In the genomic region with DNA sequence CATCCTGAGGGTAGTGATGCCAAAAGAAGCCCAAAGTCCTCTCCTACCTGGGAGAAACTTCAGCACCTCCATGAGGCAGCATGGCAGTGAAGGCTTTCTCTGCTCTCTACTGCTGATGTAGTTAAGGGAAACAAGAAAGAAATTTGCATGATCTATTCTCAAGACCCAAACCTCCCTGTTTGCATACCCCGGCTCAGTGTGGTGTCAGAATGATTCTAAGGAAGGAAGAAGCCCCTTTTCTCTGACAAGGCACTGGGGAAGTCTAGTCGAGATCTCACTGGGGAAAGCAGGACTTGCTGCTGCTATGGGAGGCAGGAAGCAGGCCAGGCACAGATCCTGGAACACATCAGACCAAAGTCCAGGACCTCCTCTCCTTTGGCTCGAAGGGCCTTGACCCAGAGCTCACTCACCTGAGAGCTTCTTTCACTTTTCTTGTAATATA, we compare ENCODE assay signal across 9 cellular contexts.
DNase-seq lines count a peak whose midpoint lies in the region; ATAC-seq and TF ChIP-seq lines count a peak whose summit lies in the region.
"Had no signal": no experiment of that assay in that cellular context is flagged by ENCODE, and none has a peak within 500 bp of the region (broad histone marks: within the 10 kb centered on the region; RNA-seq: fewer than 3 reads in every experiment).

No MANE protein-coding gene starts in this region.

- no peaks in the 10 kb centered on the region for H3K4me1 ChIP-seq in GM23248 (ENCODE audit: insufficient read depth)

- peaks cover 13% of the 10 kb centered on the region for H3K4me1 Mint-ChIP-seq in endothelial cell (ENCODE audit: unreplicated experiment)
- H3K4me1 Mint-ChIP-seq in chondrocyte (ENCODE audit: low read depth), result no peaks in the 10 kb centered on the region

- no peaks in the 10 kb centered on the region for H3K9me2 ChIP-seq in GM23248 (ENCODE audit: insufficient read depth)

- in situ Hi-C loops in GM13976 (cut with MboI; ENCODE audit: low sequenced_read_pairs, unreplicated experiment) (no loop called here), GM23248 (cut with MboI) (no loop called here)

- H3K9me3 ChIP-seq in GM23248 (ENCODE audit: low read depth), result no peaks in the 10 kb centered on the region
- H3K9me3 ChIP-seq: lower lobe of right lung had no signal

- H4K20me1 ChIP-seq in GM23248 (ENCODE audit: insufficient read depth), result no peaks in the 10 kb centered on the region; the same call in 1 of the 2 replicates

- H3K9me3 Mint-ChIP-seq in endothelial cell (ENCODE audit: unreplicated experiment) (no peaks in the 10 kb centered on the region), chondrocyte (ENCODE audit: low read depth) (no peaks in the 10 kb centered on the region)

- H3K27ac ChIP-seq in GM23248, result no peak overlapping the region
- H3K27ac ChIP-seq: lower lobe of right lung had no signal

- WGBS in GM23248 (ENCODE audit: low coverage in 1 of 2, low lambda C conversion rate in 2 of 2, missing lambda C conversion rate in 2 of 2), 2 experiments, result 92% methylated on average over 3 of the region's 3 CpGs

- peak; percentile 83 for ATAC-seq in GM21360 (IDR thresholded peaks at IDR 0.05; ENCODE audit: unreplicated experiment)
- ATAC-seq in HG03342 (IDR thresholded peaks at IDR 0.05; ENCODE audit: unreplicated experiment), result peak; percentile 87
- ATAC-seq: lower lobe of right lung had no signal

- H3K36me3 Mint-ChIP-seq in endothelial cell (ENCODE audit: low read depth, unreplicated experiment) (no peaks in the 10 kb centered on the region), chondrocyte (ENCODE audit: low read depth) (no peaks in the 10 kb centered on the region)

- H3K27me3 Mint-ChIP-seq in endothelial cell (ENCODE audit: unreplicated experiment), result no peaks in the 10 kb centered on the region
- H3K27me3 Mint-ChIP-seq in chondrocyte (ENCODE audit: low read depth), result no peaks in the 10 kb centered on the region

- TF ChIP-seq CTCF in GM13976 (IDR thresholded peaks at IDR 0.05; ENCODE audit: borderline replicate concordance, control extremely low read depth, extremely low read depth, insufficient read depth, missing control alignments) (no peak), endothelial cell (IDR thresholded peaks at IDR 0.05; ENCODE audit: unreplicated experiment) (no peak), chondrocyte (IDR thresholded peaks at IDR 0.05) (no peak)

- peaks cover 60% of the 10 kb centered on the region for H3K79me2 ChIP-seq in GM23248 (ENCODE audit: insufficient read depth)

- H3K27me3 ChIP-seq in GM23248 (replicated peaks; ENCODE audit: insufficient read depth), result no peaks in the 10 kb centered on the region

- no peak overlapping the region for H3K4me2 ChIP-seq in GM23248 (ENCODE audit: unreplicated experiment)

- H2AFZ ChIP-seq in GM23248, result no peak overlapping the region

- H3K27ac Mint-ChIP-seq in endothelial cell (ENCODE audit: unreplicated experiment) (no peak overlapping the region), chondrocyte (ENCODE audit: unreplicated experiment) (no peak overlapping the region)

- no peak overlapping the region for H3K9ac ChIP-seq in GM23248

- DNase-seq in GM13976 (ENCODE audit: low spot score) (peak; percentile 43), endothelial cell (ENCODE audit: low spot score) (peak; percentile 9), chondrocyte (ENCODE audit: low spot score) (no peak), NCI-H2196 treated with DMSO at 0.1 percent for 48 hours (lab: John Stamatoyannopoulos, UW; ENCODE audit: unreplicated experiment) (no peak), GM23248 (no peak)
- DNase-seq in activated CD4-positive, CD25-positive, alpha-beta regulatory T cell treated with anti-CD3 and anti-CD28 coated beads, Interleukin-2, amount 50 U/mL, for 72 hours, result no peak
- DNase-seq: lower lobe of right lung had no signal

- H3K4me3 Mint-ChIP-seq in endothelial cell (ENCODE audit: unreplicated experiment) (no peak overlapping the region), chondrocyte (ENCODE audit: unreplicated experiment) (no peak overlapping the region)

- no peak overlapping the region for H3K4me3 ChIP-seq in GM23248
- H3K4me3 ChIP-seq: lower lobe of right lung had no signal

- H3F3A ChIP-seq in GM23248 (ENCODE audit: insufficient read depth), result no peaks in the 10 kb centered on the region

- H3K36me3 ChIP-seq in GM23248 (ENCODE audit: low read depth), result no peaks in the 10 kb centered on the region
- H3K36me3 ChIP-seq: lower lobe of right lung had no signal

Comparison
In these comparisons a context has a peak if more than half of its experiments do, and no peak if none do; other contexts are left out.
1. DNase-seq: peak in GM13976 (single experiment) and endothelial cell (single experiment); none in activated CD4-positive, CD25-positive, alpha-beta regulatory T cell treated with anti-CD3 and anti-CD28 coated beads, Interleukin-2, amount 50 U/mL, for 72 hours (single experiment), chondrocyte (single experiment), NCI-H2196 treated with DMSO at 0.1 percent for 48 hours (single experiment) and GM23248 (single experiment).